In genomic region chr10:122117475-122117874, GRCh38 we compare ENCODE assay signal across 18 cellular contexts.
DNase-seq lines count a peak whose midpoint lies in the region; ATAC-seq and TF ChIP-seq lines count a peak whose summit lies in the region.
"Had no signal": no experiment of that assay in that cellular context is flagged by ENCODE, and none has a peak within 500 bp of the region (broad histone marks: within the 10 kb centered on the region; RNA-seq: fewer than 3 reads in every experiment).

No MANE protein-coding gene starts in this region.

- H3K9me3 Mint-ChIP-seq in CD4-positive, alpha-beta T cell: no peaks in the 10 kb centered on the region
- H3K9me3 Mint-ChIP-seq: GM23338 had no signal

- H3K4me1 ChIP-seq in left ventricle myocardium inferior (peaks cover 95% of the 10 kb centered on the region), skeletal muscle tissue (ENCODE audit: control insufficient read depth in 3 of 3, insufficient read depth in 3 of 3, low read length in 3 of 3) (peaks cover 42 to 75% (median 56%) of the 10 kb centered on the region in 3 donors)

- DNase-seq in left ventricle myocardium inferior: no peak
- DNase-seq in Right ventricle myocardium inferior (ENCODE audit: missing footprints): no peak
- no peak for DNase-seq in RWPE1 (ENCODE audit: low spot score)
- peak; percentile 84 for DNase-seq in myocyte (ENCODE audit: low read depth)
- DNase-seq in CD4-positive, alpha-beta T cell: no peak
- DNase-seq in Ammon's horn (ENCODE audit: low spot score): no peak
- DNase-seq: DMS 273 treated with DMSO at 0.1 percent for 48 hours, MM.1S, NCI-H1092 treated with DMSO at 0.1 percent for 48 hours, NCI-H510A treated with DMSO at 0.1 percent for 48 hours, NCI-H82, PC-9, SIG-M5 had no signal

- H3K36me3 Mint-ChIP-seq in CD4-positive, alpha-beta T cell (ENCODE audit: low read depth): no peaks in the 10 kb centered on the region

- no peaks in the 10 kb centered on the region for H3K4me1 Mint-ChIP-seq in CD4-positive, alpha-beta T cell (ENCODE audit: low read depth)

- H3K27me3 ChIP-seq in left ventricle myocardium inferior (ENCODE audit: low read depth) (no peaks in the 10 kb centered on the region), skeletal muscle tissue (ENCODE audit: control insufficient read depth in 3 of 3, insufficient read depth in 3 of 3, low read length in 3 of 3) (no peaks in the 10 kb centered on the region)
- peaks cover 19% of the 10 kb centered on the region for H3K27me3 ChIP-seq in CD4-positive, alpha-beta T cell (ENCODE audit: control insufficient read depth, insufficient read depth, low read length)

- CTCF ChIA-PET in RWPE1 (lab: Yijun Ruan, JAX): interaction anchor here (0.5 kb wide), 1 partner anchor 367 kb away, joined by 3 read pairs; no protein-coding TSS in a partner anchor
- CTCF ChIA-PET in CD4-positive, alpha-beta T cell (lab: Charles Lee): no interaction called here

- H3K9ac ChIP-seq in skeletal muscle tissue (ENCODE audit: low read depth in 1 of 3, low read length in 3 of 3): peak overlapping the region in 2 of 3 donors; percentile 8 to 16
- H3K9ac ChIP-seq: KMS-11 had no signal

- H3K27me3 Mint-ChIP-seq in CD4-positive, alpha-beta T cell: peaks cover 46% of the 10 kb centered on the region

- H3K36me3 ChIP-seq in left ventricle myocardium inferior: peaks cover 7% of the 10 kb centered on the region
- peaks cover 13 to 14% (median 14%) of the 10 kb centered on the region in 3 donors for H3K36me3 ChIP-seq in skeletal muscle tissue (ENCODE audit: control insufficient read depth in 3 of 3, insufficient read depth in 3 of 3, low read length in 3 of 3)

- ATAC-seq in Right ventricle myocardium inferior (no peak), GM18520 (IDR thresholded peaks at IDR 0.05; ENCODE audit: unreplicated experiment) (no peak)
- ATAC-seq in CD4-positive, alpha-beta T cell (ENCODE audit: poor library complexity): no peak
- ATAC-seq: GM23338 had no signal

- no peaks in the 10 kb centered on the region for H3K9me3 ChIP-seq in left ventricle myocardium inferior (replicated peaks)
- H3K9me3 ChIP-seq in skeletal muscle tissue (ENCODE audit: control insufficient read depth in 3 of 3, low read length in 3 of 3): no peaks in the 10 kb centered on the region
- no peaks in the 10 kb centered on the region for H3K9me3 ChIP-seq in CD4-positive, alpha-beta T cell (ENCODE audit: control insufficient read depth, low read length)

- POLR2A ChIA-PET in RWPE1 (lab: Yijun Ruan, JAX; ENCODE audit: low non-redundant PET): interaction anchor here (0.7 kb wide), 1 partner anchor 16 kb away, joined by 3 read pairs; no protein-coding TSS in a partner anchor
- POLR2A ChIA-PET in CD4-positive, alpha-beta T cell (lab: Charles Lee): no interaction called here

- H3K27ac ChIP-seq in left ventricle myocardium inferior (replicated peaks) (peak overlapping the region; percentile 99), RWPE1 (peak overlapping the region; percentile 35; the same call in 1 of the 2 replicates), skeletal muscle tissue (ENCODE audit: low read depth, low read length) (peak overlapping the region; percentile 96)
- no peak overlapping the region for H3K27ac ChIP-seq in CD4-positive, alpha-beta T cell (ENCODE audit: low read depth, low read length)
- H3K27ac ChIP-seq: C4-2B, KMS-11, PC-9 had no signal

- intact Hi-C loops in left ventricle myocardium inferior (cut with micrococcal nuclease) (no loop called here), Right ventricle myocardium inferior (cut with DNase I) (loop anchor here (10.0 kb wide), 1 partner anchor 123 kb away; no protein-coding TSS in a partner anchor)
- intact Hi-C loops in CD4-positive, alpha-beta T cell (cut with DNase I, micrococcal nuclease): no loop called here

- TF ChIP-seq CTCF in left ventricle myocardium inferior (IDR thresholded peaks at IDR 0.05; ENCODE audit: borderline replicate concordance) (no peak), RWPE1 (conservative IDR thresholded peaks at IDR 0.05; ENCODE audit: low read depth) (no peak)
- no peak for TF ChIP-seq CTCF in CD4-positive, alpha-beta T cell (IDR thresholded peaks at IDR 0.05)

- H3K4me3 ChIP-seq in left ventricle myocardium inferior (no peak overlapping the region), skeletal muscle tissue (ENCODE audit: low read length in 3 of 3) (no peak overlapping the region)
- H3K4me3 ChIP-seq: GM23338, PC-9 had no signal

- H3K4me3 Mint-ChIP-seq in CD4-positive, alpha-beta T cell: no peak overlapping the region
- H3K4me3 Mint-ChIP-seq: GM23338 had no signal

- H3K27ac Mint-ChIP-seq in CD4-positive, alpha-beta T cell: no peak overlapping the region
- H3K27ac Mint-ChIP-seq: GM23338 had no signal
